ENCODE assay signal across 17 cellular contexts in the genomic region with DNA sequence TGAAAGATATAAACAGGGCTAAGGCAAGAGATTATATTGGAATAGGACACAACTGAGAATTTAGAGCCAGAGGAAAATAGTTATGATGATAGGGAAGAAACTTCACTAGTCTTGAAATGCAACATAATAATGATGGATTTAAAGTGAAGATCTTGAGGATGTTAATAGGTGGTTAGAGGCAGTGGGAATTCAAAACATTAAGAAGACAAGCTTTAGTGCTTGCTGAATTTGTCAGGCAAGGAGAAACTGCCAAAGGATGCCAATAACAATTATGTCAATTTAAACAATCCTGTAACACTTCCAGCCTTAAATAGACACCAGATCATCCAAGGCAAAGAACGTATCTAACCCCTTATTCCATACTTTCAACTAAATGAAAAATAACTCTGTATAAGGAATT.
"Had no signal": no experiment of that assay in that cellular context is flagged by ENCODE, and none has a peak within 500 bp of the region (broad histone marks: within the 10 kb centered on the region; RNA-seq: fewer than 3 reads in every experiment).

No MANE protein-coding gene starts in this region.

- H3K27me3 Mint-ChIP-seq: dendritic cell treated with granulocyte-macrophage colony-stimulating factor and Interleukin-4, amounts not matched to agents 40 ng/mL and 50 ng/mL, for 4 days; naive B cell had no signal

- H3K4me1 ChIP-seq: colonic mucosa, esophagus muscularis mucosa, foreskin keratinocyte, gastroesophageal sphincter, heart right ventricle, left lung, lower lobe of right lung had no signal

- H3K36me3 Mint-ChIP-seq: naive B cell had no signal

- H3K4me1 Mint-ChIP-seq: mesothelial cell of epicardium, naive B cell had no signal

- H3K9me3 ChIP-seq: colonic mucosa, esophagus muscularis mucosa, gastroesophageal sphincter, left lung, lower lobe of right lung, mucosa of descending colon had no signal

- H3K9me3 Mint-ChIP-seq: dendritic cell treated with granulocyte-macrophage colony-stimulating factor and Interleukin-4, amounts not matched to agents 40 ng/mL and 50 ng/mL, for 4 days had no signal

- H3K4me3 ChIP-seq: colonic mucosa, esophagus muscularis mucosa, gastroesophageal sphincter, heart right ventricle, left lung, lower lobe of right lung, mucosa of descending colon had no signal

- H3K4me3 Mint-ChIP-seq: dendritic cell treated with granulocyte-macrophage colony-stimulating factor and Interleukin-4, amounts not matched to agents 40 ng/mL and 50 ng/mL, for 4 days; mesothelial cell of epicardium; naive B cell had no signal

- H3K27ac ChIP-seq: colonic mucosa, esophagus muscularis mucosa, foreskin keratinocyte, gastroesophageal sphincter, heart right ventricle, left lung, lower lobe of right lung had no signal

- DNase-seq: colonic mucosa; cortex of kidney; effector CD8-positive, alpha-beta T cell; foreskin keratinocyte; heart right ventricle; hippocampal formation; left cardiac atrium; left lung; left ventricle myocardium superior; lower lobe of right lung; mesenchymal stem cell; mucosa of descending colon; naive B cell had no signal

- H3K36me3 ChIP-seq: colonic mucosa, esophagus muscularis mucosa, gastroesophageal sphincter, heart right ventricle, left lung, lower lobe of right lung had no signal

- H3K27ac Mint-ChIP-seq: dendritic cell treated with granulocyte-macrophage colony-stimulating factor and Interleukin-4, amounts not matched to agents 40 ng/mL and 50 ng/mL, for 4 days; mesothelial cell of epicardium; naive B cell had no signal
